ENCODE assay signal across 1 cellular context in genomic region chr5:160174290-160174689, GRCh38.
TF ChIP-seq lines count a peak whose summit lies in the region.

No MANE protein-coding gene starts in this region.

TF ChIP-seq in SK-N-SH treated with all-trans-retinoic acid at 6 μM for 48 hours, 23 proteins besides CTCF, POLR2A, EP300 and RAD21 (continued from another document):
- TF ChIP-seq POU6F1 (CRISPR knock-in tag; IDR thresholded peaks at IDR 0.05; ENCODE audit: borderline replicate concordance, low read depth) (no peak), OSR1 (CRISPR knock-in tag; IDR thresholded peaks at IDR 0.05) (no peak), CREB5 (CRISPR knock-in tag; IDR thresholded peaks at IDR 0.05; ENCODE audit: low read depth) (no peak), SNAI2 (CRISPR knock-in tag; IDR thresholded peaks at IDR 0.05) (no peak), ESRRG (CRISPR knock-in tag; IDR thresholded peaks at IDR 0.05) (no peak), CSDC2 (CRISPR knock-in tag; IDR thresholded peaks at IDR 0.05) (no peak), CSRNP3 (CRISPR knock-in tag; IDR thresholded peaks at IDR 0.05) (no peak), TOX (CRISPR knock-in tag; IDR thresholded peaks at IDR 0.05; ENCODE audit: borderline replicate concordance) (no peak), BACH2 (CRISPR knock-in tag; IDR thresholded peaks at IDR 0.05; ENCODE audit: borderline replicate concordance) (no peak), ZNF70 (CRISPR knock-in tag; IDR thresholded peaks at IDR 0.05) (no peak)
